Comparison of ENCODE assay signal across 1 cellular context in the genomic region with DNA sequence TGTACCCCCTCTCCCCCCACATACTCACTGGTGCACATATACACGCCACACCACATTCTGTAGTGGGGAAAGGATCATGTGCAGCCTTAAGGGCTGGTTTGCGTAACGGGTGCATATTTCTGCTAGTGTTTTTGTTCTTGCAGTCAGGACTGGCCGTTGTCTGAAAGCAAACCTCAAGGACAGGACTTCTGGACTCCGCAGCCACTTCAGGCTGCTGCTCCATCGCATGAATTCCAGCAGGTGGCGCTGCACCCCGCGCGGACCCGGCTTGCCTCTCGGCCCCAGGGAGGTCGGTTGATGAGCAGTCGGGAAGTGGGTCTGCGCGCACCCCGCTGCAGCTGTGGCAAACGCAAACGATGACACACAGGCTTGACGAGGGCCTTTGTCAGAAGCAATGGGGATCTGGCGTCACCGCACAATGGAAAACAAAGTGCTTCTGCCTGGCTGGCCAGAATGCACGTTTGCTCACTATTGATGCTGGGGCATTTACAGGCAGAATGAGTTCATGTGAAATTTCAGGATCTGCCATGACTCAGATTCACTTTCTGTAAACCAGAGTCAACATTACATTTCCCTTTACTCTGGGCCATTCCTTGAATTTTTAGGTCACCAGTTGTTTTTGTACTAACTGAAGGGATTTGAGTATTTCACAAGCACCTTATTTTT.
TF ChIP-seq lines count a peak whose summit lies in the region.

No MANE protein-coding gene starts in this region.

TF ChIP-seq in GM12878, 131 proteins besides CTCF, POLR2A, EP300 and RAD21 (continued from another document):
- TF ChIP-seq, protein P1, sequence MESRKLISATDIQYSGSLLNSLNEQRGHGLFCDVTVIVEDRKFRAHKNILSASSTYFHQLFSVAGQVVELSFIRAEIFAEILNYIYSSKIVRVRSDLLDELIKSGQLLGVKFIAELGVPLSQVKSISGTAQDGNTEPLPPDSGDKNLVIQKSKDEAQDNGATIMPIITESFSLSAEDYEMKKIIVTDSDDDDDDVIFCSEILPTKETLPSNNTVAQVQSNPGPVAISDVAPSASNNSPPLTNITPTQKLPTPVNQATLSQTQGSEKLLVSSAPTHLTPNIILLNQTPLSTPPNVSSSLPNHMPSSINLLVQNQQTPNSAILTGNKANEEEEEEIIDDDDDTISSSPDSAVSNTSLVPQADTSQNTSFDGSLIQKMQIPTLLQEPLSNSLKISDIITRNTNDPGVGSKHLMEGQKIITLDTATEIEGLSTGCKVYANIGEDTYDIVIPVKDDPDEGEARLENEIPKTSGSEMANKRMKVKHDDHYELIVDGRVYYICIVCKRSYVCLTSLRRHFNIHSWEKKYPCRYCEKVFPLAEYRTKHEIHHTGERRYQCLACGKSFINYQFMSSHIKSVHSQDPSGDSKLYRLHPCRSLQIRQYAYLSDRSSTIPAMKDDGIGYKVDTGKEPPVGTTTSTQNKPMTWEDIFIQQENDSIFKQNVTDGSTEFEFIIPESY (IDR thresholded peaks at IDR 0.05) = no peak
- TF ChIP-seq RBBP5 (conservative IDR thresholded peaks at IDR 0.05) (no peak), EGR1 (IDR thresholded peaks at IDR 0.05; ENCODE audit: borderline replicate concordance in 1 of 2, low read depth in 2 of 2, low read length in 2 of 2) (no peak), IKZF1 (conservative IDR thresholded peaks at IDR 0.05) (peak; percentile 59), TARDBP (IDR thresholded peaks at IDR 0.05; ENCODE audit: borderline replicate concordance) (no peak), HDAC6 (IDR thresholded peaks at IDR 0.05; ENCODE audit: unreplicated experiment) (no peak), ETV6 (conservative IDR thresholded peaks at IDR 0.05 in 1 of 2, IDR thresholded peaks at IDR 0.05 in 1 of 2; ENCODE audit: borderline replicate concordance in 1 of 2, low read depth in 1 of 2) (peak in 1 of 2 experiments; percentile 43; a peak in 1 of 4 replicates), CHD1 (IDR thresholded peaks at IDR 0.05; ENCODE audit: low read depth, low read length) (no peak), FOS (IDR thresholded peaks at IDR 0.05; ENCODE audit: borderline replicate concordance, extremely low read depth, insufficient read length) (no peak), MYB (IDR thresholded peaks at IDR 0.05; ENCODE audit: borderline replicate concordance, low read depth, low read length) (no peak), CHD2 (IDR thresholded peaks at IDR 0.05; ENCODE audit: borderline replicate concordance, low read depth, low read length) (no peak)
- TF ChIP-seq, protein P2, sequence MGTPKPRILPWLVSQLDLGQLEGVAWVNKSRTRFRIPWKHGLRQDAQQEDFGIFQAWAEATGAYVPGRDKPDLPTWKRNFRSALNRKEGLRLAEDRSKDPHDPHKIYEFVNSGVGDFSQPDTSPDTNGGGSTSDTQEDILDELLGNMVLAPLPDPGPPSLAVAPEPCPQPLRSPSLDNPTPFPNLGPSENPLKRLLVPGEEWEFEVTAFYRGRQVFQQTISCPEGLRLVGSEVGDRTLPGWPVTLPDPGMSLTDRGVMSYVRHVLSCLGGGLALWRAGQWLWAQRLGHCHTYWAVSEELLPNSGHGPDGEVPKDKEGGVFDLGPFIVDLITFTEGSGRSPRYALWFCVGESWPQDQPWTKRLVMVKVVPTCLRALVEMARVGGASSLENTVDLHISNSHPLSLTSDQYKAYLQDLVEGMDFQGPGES (IDR thresholded peaks at IDR 0.05) = no peak
- TF ChIP-seq, protein P3, sequence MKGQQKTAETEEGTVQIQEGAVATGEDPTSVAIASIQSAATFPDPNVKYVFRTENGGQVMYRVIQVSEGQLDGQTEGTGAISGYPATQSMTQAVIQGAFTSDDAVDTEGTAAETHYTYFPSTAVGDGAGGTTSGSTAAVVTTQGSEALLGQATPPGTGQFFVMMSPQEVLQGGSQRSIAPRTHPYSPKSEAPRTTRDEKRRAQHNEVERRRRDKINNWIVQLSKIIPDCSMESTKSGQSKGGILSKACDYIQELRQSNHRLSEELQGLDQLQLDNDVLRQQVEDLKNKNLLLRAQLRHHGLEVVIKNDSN (IDR thresholded peaks at IDR 0.05; ENCODE audit: borderline replicate concordance, extremely low read length, insufficient read depth, low read depth, low read length) = no peak
- TF ChIP-seq, protein P4, sequence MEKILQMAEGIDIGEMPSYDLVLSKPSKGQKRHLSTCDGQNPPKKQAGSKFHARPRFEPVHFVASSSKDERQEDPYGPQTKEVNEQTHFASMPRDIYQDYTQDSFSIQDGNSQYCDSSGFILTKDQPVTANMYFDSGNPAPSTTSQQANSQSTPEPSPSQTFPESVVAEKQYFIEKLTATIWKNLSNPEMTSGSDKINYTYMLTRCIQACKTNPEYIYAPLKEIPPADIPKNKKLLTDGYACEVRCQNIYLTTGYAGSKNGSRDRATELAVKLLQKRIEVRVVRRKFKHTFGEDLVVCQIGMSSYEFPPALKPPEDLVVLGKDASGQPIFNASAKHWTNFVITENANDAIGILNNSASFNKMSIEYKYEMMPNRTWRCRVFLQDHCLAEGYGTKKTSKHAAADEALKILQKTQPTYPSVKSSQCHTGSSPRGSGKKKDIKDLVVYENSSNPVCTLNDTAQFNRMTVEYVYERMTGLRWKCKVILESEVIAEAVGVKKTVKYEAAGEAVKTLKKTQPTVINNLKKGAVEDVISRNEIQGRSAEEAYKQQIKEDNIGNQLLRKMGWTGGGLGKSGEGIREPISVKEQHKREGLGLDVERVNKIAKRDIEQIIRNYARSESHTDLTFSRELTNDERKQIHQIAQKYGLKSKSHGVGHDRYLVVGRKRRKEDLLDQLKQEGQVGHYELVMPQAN (conservative IDR thresholded peaks at IDR 0.05) = no peak
